Comparison of ENCODE assay signal across 27 cellular contexts in the genomic region with DNA sequence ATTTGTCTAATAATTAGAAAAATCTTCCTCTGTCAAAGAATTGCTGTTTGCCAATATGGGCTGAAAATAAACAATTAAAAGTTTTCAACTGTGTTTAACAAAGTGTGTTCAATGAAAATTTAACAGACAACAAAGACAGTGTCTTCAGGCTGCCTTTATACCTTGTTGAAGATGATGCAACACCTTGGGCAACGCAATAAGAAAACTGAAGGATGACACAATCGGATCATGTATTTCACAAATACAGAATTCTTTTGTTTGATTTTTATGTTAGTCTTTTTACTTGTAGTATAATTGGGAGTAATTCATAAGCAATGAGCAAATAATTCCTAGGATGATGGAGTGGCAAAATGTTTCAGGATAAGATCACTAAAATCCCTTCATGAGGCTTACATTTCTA.
"Had no signal": no experiment of that assay in that cellular context is flagged by ENCODE, and none has a peak within 500 bp of the region (broad histone marks: within the 10 kb centered on the region; RNA-seq: fewer than 3 reads in every experiment).

No MANE protein-coding gene starts in this region.

- H3K9me3 Mint-ChIP-seq: activated B cell treated with CpG ODN at 0.5 μM for 24 hours; activated naive CD4-positive, alpha-beta T cell treated with anti-CD3 and anti-CD28 coated beads, Interleukin-2, amount 50 U/mL, for 72 hours; activated T-cell treated with anti-CD3 and anti-CD28 coated beads, Interleukin-2, amount 50 U/mL, for 24 hours; activated T-helper 17 cell treated with anti-CD3 and anti-CD28 coated beads, Interleukin-2, amount 50 U/mL, for 72 hours; effector memory CD8-positive, alpha-beta T cell; memory B cell; natural killer cell treated with Interleukin-12 subunit alpha and Interleukin-12 subunit beta and Interleukin-15 and Interleukin-18, amount 100 ng/mL, for 72 hours had no signal

- FAIRE-seq: astrocyte, endothelial cell of umbilical vein had no signal

- H3K27ac Mint-ChIP-seq: activated B cell treated with CpG ODN at 0.5 μM for 24 hours; activated CD4-positive, alpha-beta T cell treated with anti-CD3 and anti-CD28 coated beads for 36 hours; activated naive CD4-positive, alpha-beta T cell treated with anti-CD3 and anti-CD28 coated beads, Interleukin-2, amount 50 U/mL, for 72 hours; activated T-cell treated with anti-CD3 and anti-CD28 coated beads, Interleukin-2, amount 50 U/mL, for 24 hours; activated T-helper 17 cell treated with anti-CD3 and anti-CD28 coated beads, Interleukin-2, amount 50 U/mL, for 72 hours; effector memory CD8-positive, alpha-beta T cell; memory B cell; natural killer cell treated with Interleukin-12 subunit alpha and Interleukin-12 subunit beta and Interleukin-15 and Interleukin-18, amount 100 ng/mL, for 72 hours had no signal

- H3K36me3 ChIP-seq: colonic mucosa, esophagus muscularis mucosa, gastroesophageal sphincter, right atrium auricular region, upper lobe of left lung had no signal

- H3K4me1 Mint-ChIP-seq: activated B cell treated with CpG ODN at 0.5 μM for 24 hours; activated T-helper 17 cell treated with anti-CD3 and anti-CD28 coated beads, Interleukin-2, amount 50 U/mL, for 72 hours; memory B cell had no signal

- H3K4me1 ChIP-seq: psoas muscle, right atrium auricular region had no signal

- DNase-seq: activated B cell treated with CpG ODN at 0.5 μM for 24 hours; activated CD4-positive, alpha-beta T cell treated with anti-CD3 and anti-CD28 coated beads for 36 hours; activated CD4-positive, alpha-beta T cell treated with anti-CD3 and anti-CD28 coated beads, Interleukin-2, amount 50 U/mL, for 4 hours; activated CD8-positive, alpha-beta memory T cell treated with anti-CD3 and anti-CD28 coated beads for 24 hours; activated CD8-positive, alpha-beta memory T cell treated with anti-CD3 and anti-CD28 coated beads, Interleukin-2, amount 50 U/mL, for 4 hours; activated T-cell treated with anti-CD3 and anti-CD28 coated beads, Interleukin-2, amount 50 U/mL, for 24 hours; colonic mucosa; dorsolateral prefrontal cortex; effector memory CD8-positive, alpha-beta T cell; head of caudate nucleus; hypothalamus; islet precursor cell; left cardiac atrium; psoas muscle; stimulated activated CD4-positive, alpha-beta T cell treated with anti-CD3 and anti-CD28 coated beads, Interleukin-12 subunit alpha, Interleukin-12 subunit beta, amount 100 ng/mL, for 4 hours; stimulated activated CD4-positive, alpha-beta T cell treated with anti-CD3 and anti-CD28 coated beads, Interleukin-4, amount 100 ng/mL, for 4 hours; stimulated activated naive CD8-positive, alpha-beta T cell treated with anti-CD3 and anti-CD28 coated beads, Interleukin-15, Interleukin-2, amounts not matched to agents 100 U/mL and 50 U/mL, for 24 hours; upper lobe of left lung had no signal

- H3K9me3 ChIP-seq: colonic mucosa, esophagus muscularis mucosa, gastroesophageal sphincter, psoas muscle, right atrium auricular region, upper lobe of left lung had no signal

- H3K4me3 Mint-ChIP-seq: activated B cell treated with CpG ODN at 0.5 μM for 24 hours; activated CD4-positive, alpha-beta T cell treated with anti-CD3 and anti-CD28 coated beads for 36 hours; activated T-cell treated with anti-CD3 and anti-CD28 coated beads, Interleukin-2, amount 50 U/mL, for 24 hours; activated T-helper 17 cell treated with anti-CD3 and anti-CD28 coated beads, Interleukin-2, amount 50 U/mL, for 72 hours; effector memory CD8-positive, alpha-beta T cell; memory B cell; natural killer cell treated with Interleukin-12 subunit alpha and Interleukin-12 subunit beta and Interleukin-15 and Interleukin-18, amount 100 ng/mL, for 72 hours had no signal

- H3K4me3 ChIP-seq: colonic mucosa, dorsolateral prefrontal cortex, esophagus muscularis mucosa, gastroesophageal sphincter, psoas muscle, right atrium auricular region, upper lobe of left lung had no signal

- H3K36me3 Mint-ChIP-seq: activated naive CD4-positive, alpha-beta T cell treated with anti-CD3 and anti-CD28 coated beads, Interleukin-2, amount 50 U/mL, for 72 hours; memory B cell; natural killer cell treated with Interleukin-12 subunit alpha and Interleukin-12 subunit beta and Interleukin-15 and Interleukin-18, amount 100 ng/mL, for 72 hours had no signal

- ATAC-seq: activated CD4-positive, alpha-beta T cell treated with anti-CD3 and anti-CD28 coated beads for 36 hours; activated naive CD4-positive, alpha-beta T cell treated with anti-CD3 and anti-CD28 coated beads, Interleukin-2, amount 50 U/mL, for 72 hours; activated T-helper 17 cell treated with anti-CD3 and anti-CD28 coated beads, Interleukin-2, amount 50 U/mL, for 72 hours; effector memory CD8-positive, alpha-beta T cell; gastroesophageal sphincter; left cardiac atrium; natural killer cell treated with Interleukin-12 subunit alpha and Interleukin-12 subunit beta and Interleukin-15 and Interleukin-18, amount 100 ng/mL, for 72 hours; psoas muscle; stimulated activated naive CD8-positive, alpha-beta T cell treated with anti-CD3 and anti-CD28 coated beads, Interleukin-15, Interleukin-2, amounts not matched to agents 100 U/mL and 50 U/mL, for 24 hours had no signal

- H3K27me3 ChIP-seq: colonic mucosa, dorsolateral prefrontal cortex, esophagus muscularis mucosa, gastroesophageal sphincter, right atrium auricular region, upper lobe of left lung had no signal

- H3K27ac ChIP-seq: colonic mucosa, dorsolateral prefrontal cortex, esophagus muscularis mucosa, gastroesophageal sphincter, psoas muscle, right atrium auricular region, upper lobe of left lung had no signal
